ENCODE assay signal across 10 cellular contexts in genomic region chr3:153903430-153903829, GRCh38.
A peak's percentile ranks its signal among the peaks of the same experiment; 100 is the strongest.
DNase-seq lines count a peak whose midpoint lies in the region; ATAC-seq, FAIRE-seq and TF ChIP-seq lines count a peak whose summit lies in the region.
"Had no signal": no experiment of that assay in that cellular context is flagged by ENCODE, and none has a peak within 500 bp of the region (broad histone marks: within the 10 kb centered on the region; RNA-seq: fewer than 3 reads in every experiment).

No MANE protein-coding gene starts in this region.

- H3K9me3 ChIP-seq in keratinocyte (ENCODE audit: control insufficient read depth, low read depth, low read length) (no peaks in the 10 kb centered on the region), prostate gland (no peaks in the 10 kb centered on the region), mesenchymal stem cell (ENCODE audit: control insufficient read depth, low read length) (no peaks in the 10 kb centered on the region), Caco-2 (no peaks in the 10 kb centered on the region)

- no peaks in the 10 kb centered on the region for H3K4me1 ChIP-seq in keratinocyte (ENCODE audit: control insufficient read depth, extremely low read depth, insufficient read depth, low read length)
- no peaks in the 10 kb centered on the region for H3K4me1 ChIP-seq in prostate gland (replicated peaks)
- H3K4me1 ChIP-seq in mesenchymal stem cell (ENCODE audit: control insufficient read depth, insufficient read depth, low read depth, low read length), result no peaks in the 10 kb centered on the region
- no peaks in the 10 kb centered on the region for H3K4me1 ChIP-seq in Caco-2

- H4K8ac ChIP-seq in mesenchymal stem cell (ENCODE audit: low read length), result no peak overlapping the region

- no peaks in the 10 kb centered on the region for H3K9me1 ChIP-seq in keratinocyte (ENCODE audit: control insufficient read depth, extremely low read depth, insufficient read depth, low read length)

- H3K27ac ChIP-seq in keratinocyte (ENCODE audit: control insufficient read depth, insufficient read depth, low read length), result no peak overlapping the region
- no peak overlapping the region for H3K27ac ChIP-seq in prostate gland
- H3K27ac ChIP-seq in mesenchymal stem cell (ENCODE audit: low read length, poor library complexity, severe bottlenecking), result no peak overlapping the region

- no peak overlapping the region for H3K14ac ChIP-seq in mesenchymal stem cell (ENCODE audit: low read length in 2 of 2)

- POLR2A ChIA-PET in HEK293T (lab: Yijun Ruan, JAX) (no interaction called here), Caco-2 (lab: Charles Lee) (no interaction called here)

- H3K4me1 Mint-ChIP-seq in Caco-2 (ENCODE audit: low read depth, unreplicated experiment), result no peaks in the 10 kb centered on the region

- H3K36me3 ChIP-seq in keratinocyte (ENCODE audit: control insufficient read depth in 2 of 2, extremely low read depth in 1 of 2, insufficient read depth in 2 of 2, low read length in 2 of 2) (no peaks in the 10 kb centered on the region), prostate gland (no peaks in the 10 kb centered on the region), mesenchymal stem cell (ENCODE audit: control insufficient read depth in 1 of 2, insufficient read depth in 2 of 2, low read depth in 1 of 2, low read length in 2 of 2) (no peaks in the 10 kb centered on the region), Caco-2 (ENCODE audit: control insufficient read depth, insufficient read depth, low read length) (no peaks in the 10 kb centered on the region)

- no peaks in the 10 kb centered on the region for H3K79me1 ChIP-seq in mesenchymal stem cell (replicated peaks; ENCODE audit: low read length, poor library complexity, severe bottlenecking)

- H3K4me3 ChIP-seq in keratinocyte (ENCODE audit: control insufficient read depth in 2 of 3, extremely low read depth in 1 of 3, insufficient read depth in 2 of 3, low read depth in 1 of 3, low read length in 3 of 3) (no peak overlapping the region), prostate gland (no peak overlapping the region), mesenchymal stem cell (ENCODE audit: insufficient read depth in 1 of 2, low read depth in 1 of 2, low read length in 2 of 2) (no peak overlapping the region), Caco-2 (ENCODE audit: low read depth, low read length) (no peak overlapping the region)

- H3K27me3 ChIP-seq in keratinocyte (ENCODE audit: control insufficient read depth, extremely low read depth, insufficient read depth, low read length) (no peaks in the 10 kb centered on the region), prostate gland (replicated peaks; ENCODE audit: insufficient read depth) (no peaks in the 10 kb centered on the region), mesenchymal stem cell (ENCODE audit: control insufficient read depth in 1 of 2, insufficient read depth in 1 of 2, low read length in 2 of 2) (peaks cover 0 to 4% of the 10 kb centered on the region in 2 experiments), Caco-2 (replicated peaks; ENCODE audit: control insufficient read depth, insufficient read depth, low read length) (no peaks in the 10 kb centered on the region)

- H2BK12ac ChIP-seq in mesenchymal stem cell (ENCODE audit: low read length in 2 of 2), result no peak overlapping the region

- DNase-seq in HEK293T (ENCODE audit: extremely low spot score) (peak; percentile 12), keratinocyte (ENCODE audit: low read depth, low spot score) (no peak), activated gamma-delta T cell (lab: John Stamatoyannopoulos, UW) (no peak), prostate gland (ENCODE audit: low spot score) (no peak), mesenchymal stem cell (no peak), Caco-2 (no peak)
- DNase-seq: activated T-cell treated with anti-CD3 and anti-CD28 coated beads, Interleukin-2, amount 50 U/mL, for 1 hour; stimulated activated naive CD4-positive, alpha-beta T cell had no signal

- H3K79me2 ChIP-seq in keratinocyte (ENCODE audit: control insufficient read depth, insufficient read depth, low read length), result no peaks in the 10 kb centered on the region

- H3K4ac ChIP-seq in mesenchymal stem cell (ENCODE audit: low read depth in 1 of 2, low read length in 2 of 2), result no peak overlapping the region

- BruUV-seq in Caco-2 (replicated peaks; lab: Mats Ljungman, UMichigan), result no TSS peak

- H2BK120ac ChIP-seq in mesenchymal stem cell (ENCODE audit: low read depth, low read length), result no peak overlapping the region

- TF ChIP-seq POLR2A in prostate gland (IDR thresholded peaks at IDR 0.05), result no peak

- CTCF ChIA-PET in HEK293T (lab: Yijun Ruan, JAX), result interaction anchor here (1.3 kb wide), 1 partner anchor 10 kb away, joined by 3 read pairs; no protein-coding TSS in a partner anchor
- CTCF ChIA-PET in Caco-2 (lab: Charles Lee), result no interaction called here

- H2AK5ac ChIP-seq in mesenchymal stem cell (ENCODE audit: low read length, severe bottlenecking), result no peak overlapping the region

- no peak overlapping the region for H3K23ac ChIP-seq in mesenchymal stem cell (ENCODE audit: low read length in 2 of 2)

- no peaks in the 10 kb centered on the region for H3K9me3 Mint-ChIP-seq in Caco-2 (ENCODE audit: unreplicated experiment)

- no peak overlapping the region for H2BK15ac ChIP-seq in mesenchymal stem cell (ENCODE audit: low read depth, poor library complexity, severe bottlenecking)

- H4K20me1 ChIP-seq in keratinocyte (ENCODE audit: control insufficient read depth, extremely low read depth, insufficient read depth, low read length), result no peaks in the 10 kb centered on the region

- peak; percentile 78 for ATAC-seq in GM19324 (IDR thresholded peaks at IDR 0.05; ENCODE audit: low FRiP score, unreplicated experiment)
- peak; percentile 81 for ATAC-seq in HG03520 (IDR thresholded peaks at IDR 0.05; ENCODE audit: unreplicated experiment)

- no peak overlapping the region for H4K91ac ChIP-seq in mesenchymal stem cell (ENCODE audit: low read length)

- H3K4me2 ChIP-seq in keratinocyte (ENCODE audit: control insufficient read depth, extremely low read depth, insufficient read depth, low read depth, low read length) (no peak overlapping the region), mesenchymal stem cell (ENCODE audit: low read length, poor library complexity, severe bottlenecking) (no peak overlapping the region)

- H2AFZ ChIP-seq in keratinocyte (ENCODE audit: control insufficient read depth, low read length) (no peak overlapping the region), mesenchymal stem cell (ENCODE audit: low read depth, low read length) (no peak overlapping the region)

- H3K4me3 Mint-ChIP-seq in Caco-2 (ENCODE audit: unreplicated experiment), result no peak overlapping the region

- no peak overlapping the region for H3K18ac ChIP-seq in mesenchymal stem cell (ENCODE audit: low read depth in 1 of 2, low read length in 2 of 2)

- FAIRE-seq in keratinocyte (lab: Jason Lieb, UNC), result no peak

- no peak overlapping the region for H3K27ac Mint-ChIP-seq in Caco-2 (ENCODE audit: unreplicated experiment)

- H3K36me3 Mint-ChIP-seq in Caco-2 (ENCODE audit: insufficient read depth, unreplicated experiment), result no peaks in the 10 kb centered on the region

- TF ChIP-seq CTCF in keratinocyte (optimal IDR thresholded peaks at IDR 0.05 in 1 of 3, IDR thresholded peaks at IDR 0.05 in 1 of 3, conservative IDR thresholded peaks at IDR 0.05 in 1 of 3; ENCODE audit: extremely low read depth in 1 of 3, insufficient read depth in 2 of 3, low read length in 3 of 3), result peak in 2 of 3 experiments; percentile 4 to 15
- TF ChIP-seq CTCF in prostate gland (IDR thresholded peaks at IDR 0.05), result no peak
- no peak for TF ChIP-seq CTCF in Caco-2 (IDR thresholded peaks at IDR 0.05; ENCODE audit: insufficient read depth in 1 of 2, low read depth in 1 of 2, low read length in 1 of 2, severe bottlenecking in 1 of 2, unreplicated experiment in 1 of 2)

- no peak overlapping the region for H3K9ac ChIP-seq in keratinocyte (ENCODE audit: control insufficient read depth, extremely low read depth, insufficient read depth, low read length)
- H3K9ac ChIP-seq in mesenchymal stem cell (ENCODE audit: low read length), result no peak overlapping the region

- dilution Hi-C loops in keratinocyte (cut with MboI; ENCODE audit: extremely low pct_ligation_motif_present, low sequenced_read_pairs), result no loop called here

- intact Hi-C loops in prostate gland (cut with DNase I) (no loop called here), Caco-2 (cut with micrococcal nuclease; ENCODE audit: unreplicated experiment) (no loop called here)

- H2BK5ac ChIP-seq in mesenchymal stem cell (ENCODE audit: low read depth, low read length, poor library complexity, severe bottlenecking), result no peak overlapping the region

- no peaks in the 10 kb centered on the region for H3K27me3 Mint-ChIP-seq in Caco-2 (ENCODE audit: insufficient read depth, unreplicated experiment)

TF ChIP-seq in HEK293T, 16 proteins besides CTCF, POLR2A, EP300 and RAD21:
- TF ChIP-seq L3MBTL2 (conservative IDR thresholded peaks at IDR 0.05), result no peak
- TF ChIP-seq TARDBP (IDR thresholded peaks at IDR 0.05), result no peak
- no peak for TF ChIP-seq PKNOX1 (IDR thresholded peaks at IDR 0.05)
- no peak for TF ChIP-seq LEF1 (IDR thresholded peaks at IDR 0.05; ENCODE audit: borderline replicate concordance)
- TF ChIP-seq ZNF384 (IDR thresholded peaks at IDR 0.05), result no peak
- no peak for TF ChIP-seq FOXK2 (IDR thresholded peaks at IDR 0.05)
- TF ChIP-seq ARNT (IDR thresholded peaks at IDR 0.05), result no peak

Comparison
In these comparisons a context has a peak if more than half of its experiments do, and no peak if none do; other contexts are left out.
1. CTCF ChIP-seq: peak in keratinocyte (2 of 3); none in prostate gland (0 of 4) and Caco-2 (0 of 2).